ENCODE assay signal across 7 cellular contexts in genomic region chr4:102743352-102743751, GRCh38. TPM values are rescaled to one million over a fixed set of nuclear protein-coding genes. Genes with fewer than 3 reads are reported as not detected.
DNase-seq lines count a peak whose midpoint lies in the region; ATAC-seq lines count a peak whose summit lies in the region.
"Not testable (repeated sequence)": the region's sequence is repeated elsewhere in the genome, so short reads cannot be mapped to it uniquely, and the experiment has no call there.

No MANE protein-coding gene starts in this region.

- peak; percentile 42 for DNase-seq in SIG-M5 (lab: John Stamatoyannopoulos, UW)
- DNase-seq in Right ventricle myocardium superior, result not testable (repeated sequence)

- intact Hi-C loops in Right ventricle myocardium superior (cut with DNase I), result not testable (repeated sequence)

- ATAC-seq in GM18502 (IDR thresholded peaks at IDR 0.05; ENCODE audit: poor library complexity, unreplicated experiment), result peak; percentile 100
- ATAC-seq in GM19372 (IDR thresholded peaks at IDR 0.05; ENCODE audit: low read depth, unreplicated experiment), result peak; percentile 99
- peak; percentile 100 for ATAC-seq in GM21786 (IDR thresholded peaks at IDR 0.05; ENCODE audit: unreplicated experiment)
- peak; percentile 99 for ATAC-seq in HG03064 (IDR thresholded peaks at IDR 0.05; ENCODE audit: low read depth, unreplicated experiment)
- peak; percentile 99 for ATAC-seq in HG03565 (IDR thresholded peaks at IDR 0.05; ENCODE audit: unreplicated experiment)
- ATAC-seq in Right ventricle myocardium superior (ENCODE audit: poor library complexity), result peak; percentile 55

RNA-seq across cellular contexts. Expression of gene MANBA, which starts 17.4 kb away (rescaled TPM):
- total RNA-seq in Right ventricle myocardium superior, result 22.4 TPM
